1 cellular context compared by ENCODE assay signal in genomic region chr5:2758632-2759031, GRCh38.
TF ChIP-seq lines count a peak whose summit lies in the region.

No MANE protein-coding gene starts in this region.

TF ChIP-seq in GM23338, 12 proteins besides CTCF, POLR2A, EP300 and RAD21 (continued from another document):
- TF ChIP-seq, protein P1, sequence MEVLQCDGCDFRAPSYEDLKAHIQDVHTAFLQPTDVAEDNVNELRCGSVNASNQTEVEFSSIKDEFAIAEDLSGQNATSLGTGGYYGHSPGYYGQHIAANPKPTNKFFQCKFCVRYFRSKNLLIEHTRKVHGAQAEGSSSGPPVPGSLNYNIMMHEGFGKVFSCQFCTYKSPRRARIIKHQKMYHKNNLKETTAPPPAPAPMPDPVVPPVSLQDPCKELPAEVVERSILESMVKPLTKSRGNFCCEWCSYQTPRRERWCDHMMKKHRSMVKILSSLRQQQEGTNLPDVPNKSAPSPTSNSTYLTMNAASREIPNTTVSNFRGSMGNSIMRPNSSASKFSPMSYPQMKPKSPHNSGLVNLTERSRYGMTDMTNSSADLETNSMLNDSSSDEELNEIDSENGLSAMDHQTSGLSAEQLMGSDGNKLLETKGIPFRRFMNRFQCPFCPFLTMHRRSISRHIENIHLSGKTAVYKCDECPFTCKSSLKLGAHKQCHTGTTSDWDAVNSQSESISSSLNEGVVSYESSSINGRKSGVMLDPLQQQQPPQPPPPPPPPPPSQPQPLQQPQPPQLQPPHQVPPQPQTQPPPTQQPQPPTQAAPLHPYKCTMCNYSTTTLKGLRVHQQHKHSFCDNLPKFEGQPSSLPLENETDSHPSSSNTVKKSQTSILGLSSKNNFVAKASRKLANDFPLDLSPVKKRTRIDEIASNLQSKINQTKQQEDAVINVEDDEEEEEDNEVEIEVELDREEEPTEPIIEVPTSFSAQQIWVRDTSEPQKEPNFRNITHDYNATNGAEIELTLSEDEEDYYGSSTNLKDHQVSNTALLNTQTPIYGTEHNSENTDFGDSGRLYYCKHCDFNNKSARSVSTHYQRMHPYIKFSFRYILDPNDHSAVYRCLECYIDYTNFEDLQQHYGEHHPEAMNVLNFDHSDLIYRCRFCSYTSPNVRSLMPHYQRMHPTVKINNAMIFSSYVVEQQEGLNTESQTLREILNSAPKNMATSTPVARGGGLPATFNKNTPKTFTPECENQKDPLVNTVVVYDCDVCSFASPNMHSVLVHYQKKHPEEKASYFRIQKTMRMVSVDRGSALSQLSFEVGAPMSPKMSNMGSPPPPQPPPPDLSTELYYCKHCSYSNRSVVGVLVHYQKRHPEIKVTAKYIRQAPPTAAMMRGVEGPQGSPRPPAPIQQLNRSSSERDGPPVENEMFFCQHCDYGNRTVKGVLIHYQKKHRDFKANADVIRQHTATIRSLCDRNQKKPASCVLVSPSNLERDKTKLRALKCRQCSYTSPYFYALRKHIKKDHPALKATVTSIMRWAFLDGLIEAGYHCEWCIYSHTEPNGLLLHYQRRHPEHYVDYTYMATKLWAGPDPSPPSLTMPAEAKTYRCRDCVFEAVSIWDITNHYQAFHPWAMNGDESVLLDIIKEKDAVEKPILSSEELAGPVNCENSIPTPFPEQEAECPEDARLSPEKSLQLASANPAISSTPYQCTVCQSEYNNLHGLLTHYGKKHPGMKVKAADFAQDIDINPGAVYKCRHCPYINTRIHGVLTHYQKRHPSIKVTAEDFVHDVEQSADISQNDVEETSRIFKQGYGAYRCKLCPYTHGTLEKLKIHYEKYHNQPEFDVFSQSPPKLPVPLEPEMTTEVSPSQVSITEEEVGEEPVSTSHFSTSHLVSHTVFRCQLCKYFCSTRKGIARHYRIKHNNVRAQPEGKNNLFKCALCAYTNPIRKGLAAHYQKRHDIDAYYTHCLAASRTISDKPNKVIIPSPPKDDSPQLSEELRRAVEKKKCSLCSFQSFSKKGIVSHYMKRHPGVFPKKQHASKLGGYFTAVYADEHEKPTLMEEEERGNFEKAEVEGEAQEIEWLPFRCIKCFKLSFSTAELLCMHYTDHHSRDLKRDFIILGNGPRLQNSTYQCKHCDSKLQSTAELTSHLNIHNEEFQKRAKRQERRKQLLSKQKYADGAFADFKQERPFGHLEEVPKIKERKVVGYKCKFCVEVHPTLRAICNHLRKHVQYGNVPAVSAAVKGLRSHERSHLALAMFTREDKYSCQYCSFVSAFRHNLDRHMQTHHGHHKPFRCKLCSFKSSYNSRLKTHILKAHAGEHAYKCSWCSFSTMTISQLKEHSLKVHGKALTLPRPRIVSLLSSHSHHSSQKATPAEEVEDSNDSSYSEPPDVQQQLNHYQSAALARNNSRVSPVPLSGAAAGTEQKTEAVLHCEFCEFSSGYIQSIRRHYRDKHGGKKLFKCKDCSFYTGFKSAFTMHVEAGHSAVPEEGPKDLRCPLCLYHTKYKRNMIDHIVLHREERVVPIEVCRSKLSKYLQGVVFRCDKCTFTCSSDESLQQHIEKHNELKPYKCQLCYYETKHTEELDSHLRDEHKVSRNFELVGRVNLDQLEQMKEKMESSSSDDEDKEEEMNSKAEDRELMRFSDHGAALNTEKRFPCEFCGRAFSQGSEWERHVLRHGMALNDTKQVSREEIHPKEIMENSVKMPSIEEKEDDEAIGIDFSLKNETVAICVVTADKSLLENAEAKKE (CRISPR knock-in tag; IDR thresholded peaks at IDR 0.05): no peak
- TF ChIP-seq ZNF114 (CRISPR knock-in tag; IDR thresholded peaks at IDR 0.05): no peak
- no peak for TF ChIP-seq JUNB (IDR thresholded peaks at IDR 0.05; ENCODE audit: unreplicated experiment)
- no peak for TF ChIP-seq NANOG (IDR thresholded peaks at IDR 0.05; ENCODE audit: borderline replicate concordance)
- TF ChIP-seq EZH2phosphoT487 (IDR thresholded peaks at IDR 0.05; ENCODE audit: unreplicated experiment): no peak
- TF ChIP-seq EZH2 (IDR thresholded peaks at IDR 0.05; ENCODE audit: low read depth, unreplicated experiment): no peak
- TF ChIP-seq STAT1 (IDR thresholded peaks at IDR 0.05; ENCODE audit: unreplicated experiment): no peak
- TF ChIP-seq CREB1 (CRISPR knock-in tag; IDR thresholded peaks at IDR 0.05; ENCODE audit: low read depth): no peak
